9 cellular contexts compared by ENCODE assay signal in genomic region chrX:47146936-47147859, GRCh38.
A peak's percentile ranks its signal among the peaks of the same experiment; 100 is the strongest.
DNase-seq lines count a peak whose midpoint lies in the region; ATAC-seq, FAIRE-seq and TF ChIP-seq lines count a peak whose summit lies in the region.
"Had no signal": no experiment of that assay in that cellular context is flagged by ENCODE, and none has a peak within 500 bp of the region (broad histone marks: within the 10 kb centered on the region; RNA-seq: fewer than 3 reads in every experiment).

No MANE protein-coding gene starts in this region.

- DNase-seq in GM19239 (ENCODE audit: insufficient read length, low spot score), result no peak
- DNase-seq in RWPE1 (ENCODE audit: low spot score), result no peak
- DNase-seq in epithelial cell of prostate (ENCODE audit: low read depth, low spot score), result no peak
- no peak for DNase-seq in skeletal muscle cell (ENCODE audit: low read depth)
- no peak for DNase-seq in DMS 273 (lab: John Stamatoyannopoulos, UW; ENCODE audit: unreplicated experiment)
- DNase-seq in activated CD4-positive, alpha-beta T cell treated with anti-CD3 and anti-CD28 coated beads for 1 hour, result no peak
- DNase-seq: NCI-H510A had no signal

- no peak for TF ChIP-seq CTCF in RWPE1 (conservative IDR thresholded peaks at IDR 0.05; ENCODE audit: low read depth)

- FAIRE-seq in GM19239 (lab: Jason Lieb, UNC), result peak; percentile 42

- POLR2A ChIA-PET in RWPE1 (lab: Yijun Ruan, JAX; ENCODE audit: low non-redundant PET), result no interaction called here

- CTCF ChIA-PET in RWPE1 (lab: Yijun Ruan, JAX), result interaction anchor here (0.7 kb wide), 1 partner anchor 1388 kb away, joined by 3 read pairs; no protein-coding TSS in a partner anchor

- peak overlapping the region; percentile 70 for H3K4me3 ChIP-seq in skeletal muscle cell (ENCODE audit: low read depth, low read length)

- ATAC-seq in GM21360 (IDR thresholded peaks at IDR 0.05; ENCODE audit: unreplicated experiment), result no peak
- no peak for ATAC-seq in HG02623 (IDR thresholded peaks at IDR 0.05; ENCODE audit: unreplicated experiment)

- H3K27ac ChIP-seq in RWPE1, result peak overlapping the region; percentile 93; the same call in 1 of the 2 replicates
- peak overlapping the region; percentile 81 for H3K27ac ChIP-seq in epithelial cell of prostate
